Comparison of ENCODE assay signal across 1 cellular context in genomic region chr3:173933113-173933512, GRCh38.
TF ChIP-seq lines count a peak whose summit lies in the region.

No MANE protein-coding gene starts in this region.

TF ChIP-seq in WTC11, 78 proteins besides CTCF, POLR2A, EP300 and RAD21 (continued from another document):
- no peak for TF ChIP-seq FOXP4 (CRISPR knock-in tag; IDR thresholded peaks at IDR 0.05)
